In genomic region chr1:160069460-160070231, GRCh38 we compare ENCODE assay signal across 8 cellular contexts. TPM values are rescaled to one million over a fixed set of nuclear protein-coding genes. Genes with fewer than 3 reads are reported as not detected.
A peak's percentile ranks its signal among the peaks of the same experiment; 100 is the strongest.
DNase-seq lines count a peak whose midpoint lies in the region; ATAC-seq and TF ChIP-seq lines count a peak whose summit lies in the region.

TSS of gene KCNJ10 (minus strand) at chr1:160070160. CDS start at chr1:160042532, 27,628 bp downstream.

- H3K4me1 ChIP-seq in IMR-90 (ENCODE audit: control insufficient read depth, insufficient read depth, low read length) (no peaks in the 10 kb centered on the region), adipocyte (ENCODE audit: control insufficient read depth, insufficient read depth, low read length) (peaks cover 4% of the 10 kb centered on the region), subcutaneous abdominal adipose tissue (ENCODE audit: control insufficient read depth in 5 of 5, insufficient read depth in 5 of 5, low read length in 5 of 5) (peaks cover 3 to 11% (median 10%) of the 10 kb centered on the region in 5 donors)

- dilution Hi-C loops in IMR-90 (cut with HindIII; ENCODE audit: low sequenced_read_pairs, unreplicated experiment) = no loop called here

- in situ Hi-C loops in IMR-90 (cut with MboI; ENCODE audit: low sequenced_read_pairs) = no loop called here

- no peak within 1 kb of the TSS for H4K8ac ChIP-seq in IMR-90 (ENCODE audit: low read depth in 2 of 2, low read length in 2 of 2)

- no peak within 1 kb of the TSS for H2BK15ac ChIP-seq in IMR-90 (ENCODE audit: low read depth, low read length)

- H3K9me3 ChIP-seq in IMR-90 (ENCODE audit: control insufficient read depth, insufficient read depth, low read length) (no peaks in the 10 kb centered on the region), adipocyte (ENCODE audit: control insufficient read depth, low read length) (no peaks in the 10 kb centered on the region), subcutaneous abdominal adipose tissue (ENCODE audit: control insufficient read depth in 5 of 5, low read length in 5 of 5) (no peaks in the 10 kb centered on the region)

- H3K27ac ChIP-seq in IMR-90 (ENCODE audit: insufficient read depth, low read length) (no peak within 1 kb of the TSS), layer of hippocampus (ENCODE audit: low read depth, low read length) (peak within 1 kb of the TSS; percentile 98), subcutaneous abdominal adipose tissue (ENCODE audit: low read depth, low read length) (no peak within 1 kb of the TSS)

- H3K9ac ChIP-seq in IMR-90 (ENCODE audit: low read depth, low read length) (peak within 1 kb of the TSS; percentile 52; the same call in 1 of the 2 replicates), adipocyte (ENCODE audit: low read length) (peak within 1 kb of the TSS; percentile 30), subcutaneous abdominal adipose tissue (ENCODE audit: low read length in 5 of 5) (peak within 1 kb of the TSS in 4 of 5 donors; percentile 5 to 60 (median 42))

- H3K18ac ChIP-seq in IMR-90 (ENCODE audit: low read depth, low read length) = no peak within 1 kb of the TSS

- TF ChIP-seq POLR2A in IMR-90 (IDR thresholded peaks at IDR 0.05; ENCODE audit: low read depth, low read length) = no peak

- no TSS peak for BruUV-seq in IMR-90 (replicated peaks; lab: Mats Ljungman, UMichigan)

- ATAC-seq in IMR-90 (ENCODE audit: low read depth) (peak; percentile 57; the same call in 1 of the 2 replicates), GM19351 (IDR thresholded peaks at IDR 0.05; ENCODE audit: unreplicated experiment) (no peak), HG03280 (IDR thresholded peaks at IDR 0.05; ENCODE audit: unreplicated experiment) (no peak)

- no peak for TF ChIP-seq CTCF in IMR-90 (conservative IDR thresholded peaks at IDR 0.05; ENCODE audit: low read depth, low read length)

- no peak within 1 kb of the TSS for H2BK20ac ChIP-seq in IMR-90 (ENCODE audit: low read depth, low read length)

- no peak within 1 kb of the TSS for H2AK9ac ChIP-seq in IMR-90 (replicated peaks; ENCODE audit: low read depth, low read length, poor library complexity)

- peak within 1 kb of the TSS; percentile 94 for H2AFZ ChIP-seq in IMR-90 (replicated peaks; ENCODE audit: low read length, poor library complexity)

- no peak within 1 kb of the TSS for H2BK120ac ChIP-seq in IMR-90 (ENCODE audit: low read depth, low read length)

- H3K9me1 ChIP-seq in IMR-90 (ENCODE audit: insufficient read depth, low read length) = no peaks in the 10 kb centered on the region

- no peak within 1 kb of the TSS for H4K91ac ChIP-seq in IMR-90 (ENCODE audit: insufficient read depth, low read depth, low read length)

- no peaks in the 10 kb centered on the region for H3K79me1 ChIP-seq in IMR-90 (ENCODE audit: low read depth in 1 of 2, low read length in 2 of 2)

- no peaks in the 10 kb centered on the region for H3K36me3 ChIP-seq in IMR-90 (ENCODE audit: control insufficient read depth, insufficient read depth, low read length)
- H3K36me3 ChIP-seq in adipocyte (ENCODE audit: control insufficient read depth, insufficient read depth, low read length, severe bottlenecking) = no peaks in the 10 kb centered on the region
- no peaks in the 10 kb centered on the region for H3K36me3 ChIP-seq in subcutaneous abdominal adipose tissue (ENCODE audit: control insufficient read depth in 5 of 5, insufficient read depth in 5 of 5, low read length in 5 of 5)

- POLR2A ChIA-PET in IMR-90 (lab: Charles Lee; ENCODE audit: unreplicated experiment) = no interaction called here

- peak within 1 kb of the TSS; percentile 97 for H3K4me2 ChIP-seq in IMR-90 (ENCODE audit: low read depth, low read length)

- H3K14ac ChIP-seq in IMR-90 (replicated peaks; ENCODE audit: low read depth, low read length) = no peak within 1 kb of the TSS

- CTCF ChIA-PET in IMR-90 (lab: Yijun Ruan, JAX) = interaction anchor here (0.6 kb wide), 1 partner anchor 150 kb away, joined by 3 read pairs; no protein-coding TSS in a partner anchor

- H2BK5ac ChIP-seq in IMR-90 (ENCODE audit: low read depth, low read length, poor library complexity, severe bottlenecking) = no peak within 1 kb of the TSS

- no peak for DNase-seq in IMR-90
- no peak for DNase-seq in adipocyte (ENCODE audit: low read depth)
- DNase-seq in effector CD8-positive, alpha-beta T cell (lab: John Stamatoyannopoulos, UW) = no peak
- no peak for DNase-seq in NCI-H446 treated with DMSO at 0.1 percent for 48 hours (lab: John Stamatoyannopoulos, UW)

- peak within 1 kb of the TSS; percentile 81 for H3K4me3 ChIP-seq in IMR-90 (ENCODE audit: insufficient read depth, low read depth, low read length)
- peak within 1 kb of the TSS; percentile 84 for H3K4me3 ChIP-seq in adipocyte (ENCODE audit: low read length)
- H3K4me3 ChIP-seq in subcutaneous abdominal adipose tissue (ENCODE audit: low read depth in 1 of 5, low read length in 5 of 5) = peak within 1 kb of the TSS; percentile 65 to 85 (median 79)

- peak within 1 kb of the TSS; percentile 70 for H3K23ac ChIP-seq in IMR-90 (ENCODE audit: low read depth, low read length)

- 9% methylated on average over 14 of the region's 32 CpGs; no CpG with 5 or more reads in 1 of the 2 experiments for whole genome bisulfite sequencing in IMR-90 (ENCODE audit: extremely low coverage in 2 of 2, insufficient read length in 1 of 2), 2 experiments

- no peak within 1 kb of the TSS for H3K56ac ChIP-seq in IMR-90 (ENCODE audit: extremely low read depth, insufficient read depth, low read length)

- no peak within 1 kb of the TSS for H2AK5ac ChIP-seq in IMR-90 (ENCODE audit: low read depth, low read length)

- no peak for TF ChIP-seq RAD21 in IMR-90 (IDR thresholded peaks at IDR 0.05; ENCODE audit: low read length)

- H3K27me3 ChIP-seq in IMR-90 (ENCODE audit: control insufficient read depth, insufficient read depth, low read length) (peaks cover 70% of the 10 kb centered on the region), adipocyte (replicated peaks; ENCODE audit: control insufficient read depth, insufficient read depth, low read length) (peaks cover 35% of the 10 kb centered on the region), layer of hippocampus (ENCODE audit: control insufficient read depth, insufficient read depth, low read length) (no peaks in the 10 kb centered on the region), subcutaneous abdominal adipose tissue (ENCODE audit: control insufficient read depth in 5 of 5, insufficient read depth in 4 of 5, low read length in 5 of 5) (peaks cover 0 to 13% (median 3%) of the 10 kb centered on the region in 5 donors)

- H4K5ac ChIP-seq in IMR-90 (ENCODE audit: low read depth, low read length) = no peak within 1 kb of the TSS

- intact Hi-C loops in IMR-90 (cut with micrococcal nuclease) = no loop called here

- H3K4ac ChIP-seq in IMR-90 (ENCODE audit: low read depth, low read length) = no peak within 1 kb of the TSS

- H4K20me1 ChIP-seq in IMR-90 (ENCODE audit: insufficient read depth, low read length) = no peaks in the 10 kb centered on the region

TF ChIP-seq in IMR-90, 13 proteins besides CTCF, POLR2A, EP300 and RAD21:
- TF ChIP-seq ELK1 (IDR thresholded peaks at IDR 0.05; ENCODE audit: borderline replicate concordance, low read depth, low read length) (no peak), MXI1 (IDR thresholded peaks at IDR 0.05; ENCODE audit: borderline replicate concordance, low read depth, low read length) (no peak), RCOR1 (IDR thresholded peaks at IDR 0.05; ENCODE audit: insufficient replicate concordance, low read length) (no peak), NFE2L2 (IDR thresholded peaks at IDR 0.05; ENCODE audit: low read depth, low read length) (no peak), CHD1 (IDR thresholded peaks at IDR 0.05; ENCODE audit: low read depth, low read length) (no peak), SMC3 (IDR thresholded peaks at IDR 0.05; ENCODE audit: low read depth, low read length) (no peak), CEBPB (IDR thresholded peaks at IDR 0.05; ENCODE audit: low read depth, low read length) (no peak), MAZ (IDR thresholded peaks at IDR 0.05; ENCODE audit: borderline replicate concordance, low read depth, low read length) (no peak), FOS (IDR thresholded peaks at IDR 0.05; ENCODE audit: low read depth, low read length) (no peak), BHLHE40 (IDR thresholded peaks at IDR 0.05; ENCODE audit: low read depth, low read length) (no peak)

RNA-seq across cellular contexts. Expression of gene KCNJ10, which starts in this region (rescaled TPM):
- not detected in 2 replicates for total RNA-seq in IMR-90 (2012; rRNA removed)
- polyA plus RNA-seq in IMR-90 (2012; rRNA removed) = not detected in 2 replicates
- not detected in 2 replicates for polyA plus RNA-seq in IMR-90 (2012; cell fraction: cytosol; rRNA removed)
- not detected in 2 replicates for polyA plus RNA-seq in IMR-90 (2012; cell fraction: nucleus; rRNA removed; ENCODE audit: low replicate concordance)

Comparison
In these comparisons a context has a peak if more than half of its experiments do, and no peak if none do; other contexts are left out.
1. Peak in ATAC-seq, H3K4me3 ChIP-seq, H3K9ac ChIP-seq and H3K4me2 ChIP-seq in IMR-90; RNA of the gene not detected or under 1 TPM.